Comparison of ENCODE assay signal across 3 cellular contexts in genomic region chr11:107702109-107702660, GRCh38.
TF ChIP-seq lines count a peak whose summit lies in the region.

No MANE protein-coding gene starts in this region.

TF ChIP-seq in IMR-90, 13 proteins besides CTCF, POLR2A, EP300 and RAD21:
- no peak for TF ChIP-seq RFX5 (IDR thresholded peaks at IDR 0.05; ENCODE audit: low read depth, low read length)
- TF ChIP-seq RCOR1 (IDR thresholded peaks at IDR 0.05; ENCODE audit: insufficient replicate concordance, low read length) = no peak
- TF ChIP-seq NFE2L2 (IDR thresholded peaks at IDR 0.05; ENCODE audit: low read depth, low read length) = no peak
- TF ChIP-seq CEBPB (IDR thresholded peaks at IDR 0.05; ENCODE audit: low read depth, low read length) = no peak
- no peak for TF ChIP-seq FOS (IDR thresholded peaks at IDR 0.05; ENCODE audit: low read depth, low read length)
- no peak for TF ChIP-seq MAFK (IDR thresholded peaks at IDR 0.05; ENCODE audit: low read depth, low read length)
- no peak for TF ChIP-seq MXI1 (IDR thresholded peaks at IDR 0.05; ENCODE audit: borderline replicate concordance, low read depth, low read length)

TF ChIP-seq in GM12878, 131 proteins besides CTCF, POLR2A, EP300 and RAD21:
- no peak for TF ChIP-seq ZNF384 (IDR thresholded peaks at IDR 0.05; ENCODE audit: borderline replicate concordance, low read depth, low read length)
- TF ChIP-seq TCF12 (IDR thresholded peaks at IDR 0.05; ENCODE audit: low read depth, low read length) = no peak
- no peak for TF ChIP-seq TCF3 (IDR thresholded peaks at IDR 0.05; ENCODE audit: borderline replicate concordance, insufficient read depth, low read depth, low read length)
- TF ChIP-seq, protein P1, sequence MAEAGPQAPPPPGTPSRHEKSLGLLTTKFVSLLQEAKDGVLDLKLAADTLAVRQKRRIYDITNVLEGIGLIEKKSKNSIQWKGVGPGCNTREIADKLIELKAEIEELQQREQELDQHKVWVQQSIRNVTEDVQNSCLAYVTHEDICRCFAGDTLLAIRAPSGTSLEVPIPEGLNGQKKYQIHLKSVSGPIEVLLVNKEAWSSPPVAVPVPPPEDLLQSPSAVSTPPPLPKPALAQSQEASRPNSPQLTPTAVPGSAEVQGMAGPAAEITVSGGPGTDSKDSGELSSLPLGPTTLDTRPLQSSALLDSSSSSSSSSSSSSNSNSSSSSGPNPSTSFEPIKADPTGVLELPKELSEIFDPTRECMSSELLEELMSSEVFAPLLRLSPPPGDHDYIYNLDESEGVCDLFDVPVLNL (IDR thresholded peaks at IDR 0.05; ENCODE audit: low read depth, low read length) = no peak
- TF ChIP-seq, protein P2, sequence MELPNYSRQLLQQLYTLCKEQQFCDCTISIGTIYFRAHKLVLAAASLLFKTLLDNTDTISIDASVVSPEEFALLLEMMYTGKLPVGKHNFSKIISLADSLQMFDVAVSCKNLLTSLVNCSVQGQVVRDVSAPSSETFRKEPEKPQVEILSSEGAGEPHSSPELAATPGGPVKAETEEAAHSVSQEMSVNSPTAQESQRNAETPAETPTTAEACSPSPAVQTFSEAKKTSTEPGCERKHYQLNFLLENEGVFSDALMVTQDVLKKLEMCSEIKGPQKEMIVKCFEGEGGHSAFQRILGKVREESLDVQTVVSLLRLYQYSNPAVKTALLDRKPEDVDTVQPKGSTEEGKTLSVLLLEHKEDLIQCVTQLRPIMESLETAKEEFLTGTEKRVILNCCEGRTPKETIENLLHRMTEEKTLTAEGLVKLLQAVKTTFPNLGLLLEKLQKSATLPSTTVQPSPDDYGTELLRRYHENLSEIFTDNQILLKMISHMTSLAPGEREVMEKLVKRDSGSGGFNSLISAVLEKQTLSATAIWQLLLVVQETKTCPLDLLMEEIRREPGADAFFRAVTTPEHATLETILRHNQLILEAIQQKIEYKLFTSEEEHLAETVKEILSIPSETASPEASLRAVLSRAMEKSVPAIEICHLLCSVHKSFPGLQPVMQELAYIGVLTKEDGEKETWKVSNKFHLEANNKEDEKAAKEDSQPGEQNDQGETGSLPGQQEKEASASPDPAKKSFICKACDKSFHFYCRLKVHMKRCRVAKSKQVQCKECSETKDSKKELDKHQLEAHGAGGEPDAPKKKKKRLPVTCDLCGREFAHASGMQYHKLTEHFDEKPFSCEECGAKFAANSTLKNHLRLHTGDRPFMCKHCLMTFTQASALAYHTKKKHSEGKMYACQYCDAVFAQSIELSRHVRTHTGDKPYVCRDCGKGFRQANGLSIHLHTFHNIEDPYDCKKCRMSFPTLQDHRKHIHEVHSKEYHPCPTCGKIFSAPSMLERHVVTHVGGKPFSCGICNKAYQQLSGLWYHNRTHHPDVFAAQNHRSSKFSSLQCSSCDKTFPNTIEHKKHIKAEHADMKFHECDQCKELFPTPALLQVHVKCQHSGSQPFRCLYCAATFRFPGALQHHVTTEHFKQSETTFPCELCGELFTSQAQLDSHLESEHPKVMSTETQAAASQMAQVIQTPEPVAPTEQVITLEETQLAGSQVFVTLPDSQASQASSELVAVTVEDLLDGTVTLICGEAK (IDR thresholded peaks at IDR 0.05; ENCODE audit: borderline replicate concordance) = no peak
- no peak for TF ChIP-seq BCLAF1 (IDR thresholded peaks at IDR 0.05)
- no peak for TF ChIP-seq NR2C1 (IDR thresholded peaks at IDR 0.05)
- TF ChIP-seq HDGF (IDR thresholded peaks at IDR 0.05) = no peak
- TF ChIP-seq MTA2 (IDR thresholded peaks at IDR 0.05; ENCODE audit: low read depth) = no peak
- no peak for TF ChIP-seq MEF2A (IDR thresholded peaks at IDR 0.05; ENCODE audit: insufficient read depth, low read depth, low read length)

TF ChIP-seq in neural cell, 6 proteins besides CTCF, POLR2A, EP300 and RAD21:
- TF ChIP-seq POLR2AphosphoS5 (IDR thresholded peaks at IDR 0.05) = peak; percentile 69
- no peak for TF ChIP-seq EZH2 (IDR thresholded peaks at IDR 0.05; ENCODE audit: borderline replicate concordance, insufficient read depth, low read length, poor library complexity, severe bottlenecking)
- no peak for TF ChIP-seq SMC3 (conservative IDR thresholded peaks at IDR 0.05; ENCODE audit: poor library complexity)
- TF ChIP-seq TAF1 (IDR thresholded peaks at IDR 0.05; ENCODE audit: low read depth) = no peak
